33 cellular contexts compared by ENCODE assay signal in the genomic region with DNA sequence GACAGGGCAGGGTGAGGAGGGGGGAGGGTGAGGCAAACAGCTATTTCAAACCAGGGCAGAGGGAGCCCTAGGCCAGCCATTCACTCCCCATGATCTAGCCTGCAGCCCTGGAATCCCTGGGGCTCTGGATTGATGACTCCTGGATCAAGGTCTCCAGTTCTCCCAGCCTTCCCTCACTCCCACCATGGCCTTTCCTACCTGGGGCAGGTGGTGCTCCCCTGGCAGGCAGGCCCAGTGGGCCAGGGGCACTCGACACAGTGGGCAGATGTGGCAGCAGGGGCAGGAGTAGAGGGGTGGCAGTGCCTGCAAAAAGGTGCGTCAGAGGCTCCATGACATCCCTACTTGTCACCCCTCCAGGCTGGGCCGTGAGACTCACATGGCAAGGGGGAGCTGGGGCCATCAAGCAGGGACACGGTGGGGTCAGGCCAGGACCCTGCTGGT. TPM values are rescaled to one million over a fixed set of nuclear protein-coding genes. Genes with fewer than 3 reads are reported as not detected.
"Had no signal": no experiment of that assay in that cellular context is flagged by ENCODE, and none has a peak within 500 bp of the region (broad histone marks: within the 10 kb centered on the region; RNA-seq: fewer than 3 reads in every experiment).

No MANE protein-coding gene starts in this region.

- H3K9me3 ChIP-seq: colonic mucosa, gastrocnemius medialis, lower lobe of right lung, right lobe of liver, thyroid gland had no signal

- FAIRE-seq: bronchial epithelial cell, keratinocyte had no signal

- H3K4me1 ChIP-seq: colonic mucosa, gastrocnemius medialis had no signal

- H3K4me3 ChIP-seq: colonic mucosa, gastrocnemius medialis, hepatocyte, lower lobe of right lung, right lobe of liver, skin epidermis, thyroid gland had no signal

- H3K79me2 ChIP-seq: hepatocyte had no signal

- ATAC-seq: activated CD4-positive, CD25-positive, alpha-beta regulatory T cell treated with anti-CD3 and anti-CD28 coated beads, Interleukin-2, amount 50 U/mL, for 24 hours; activated naive CD4-positive, alpha-beta T cell treated with anti-CD3 and anti-CD28 coated beads, Interleukin-2, amount 50 U/mL, for 72 hours; activated T-cell treated with anti-CD3 and anti-CD28 coated beads, Interleukin-2, amount 50 U/mL, for 4 hours; activated T-helper 17 cell treated with anti-CD3 and anti-CD28 coated beads, Interleukin-2, amount 50 U/mL, for 72 hours; gastrocnemius medialis; lower lobe of right lung; natural killer cell treated with Interleukin-12 subunit alpha and Interleukin-12 subunit beta and Interleukin-15 and Interleukin-18, amount 100 ng/mL, for 72 hours; right lobe of liver; stimulated activated effector memory CD8-positive, alpha-beta T cell treated with anti-CD3 and anti-CD28 coated beads, Interleukin-12 subunit alpha, Interleukin-12 subunit beta, amount 100 ng/mL, for 72 hours had no signal

- H3K4me2 ChIP-seq: hepatocyte had no signal

- DNase-seq: activated CD4-positive, alpha-beta memory T cell treated with anti-CD3 and anti-CD28 coated beads for 36 hours; activated CD4-positive, alpha-beta T cell treated with anti-CD3 and anti-CD28 coated beads, Interleukin-2, amount 10 ng/mL, durations not matched to agents 24 days and 14 days; activated naive CD4-positive, alpha-beta T cell; activated T-cell treated with anti-CD3 and anti-CD28 coated beads, Interleukin-2, amount 50 U/mL, for 4 hours; anterior cingulate cortex; colonic mucosa; effector memory CD4-positive, alpha-beta T cell; erythroblast; gastrocnemius medialis; glutamatergic neuron; lower lobe of right lung; mesenchymal stem cell; stimulated activated CD4-positive, alpha-beta T cell treated with anti-CD3 and anti-CD28 coated beads, Interleukin-12 subunit alpha, Interleukin-12 subunit beta, amount 100 ng/mL, for 4 hours; stimulated activated CD4-positive, alpha-beta T cell treated with anti-CD3 and anti-CD28 coated beads, Interleukin-4, amount 100 ng/mL, for 1 hour; substantia nigra; thyroid gland had no signal

- H3K27ac ChIP-seq: colonic mucosa, gastrocnemius medialis, hepatocyte, lower lobe of right lung, right lobe of liver, skin epidermis, thyroid gland had no signal

- H2AFZ ChIP-seq: hepatocyte had no signal

- H3K27me3 ChIP-seq: colonic mucosa, right lobe of liver, thyroid gland had no signal

- H3K9me3 Mint-ChIP-seq: activated CD4-positive, alpha-beta memory T cell treated with anti-CD3 and anti-CD28 coated beads for 36 hours; activated CD4-positive, alpha-beta T cell treated with anti-CD3 and anti-CD28 coated beads, Interleukin-2, amount 10 ng/mL, durations not matched to agents 24 days and 14 days; activated naive CD4-positive, alpha-beta T cell treated with anti-CD3 and anti-CD28 coated beads, Interleukin-2, amount 50 U/mL, for 72 hours; activated T-cell treated with anti-CD3 and anti-CD28 coated beads, Interleukin-2, amount 50 U/mL, for 4 hours; activated T-helper 17 cell treated with anti-CD3 and anti-CD28 coated beads, Interleukin-2, amount 50 U/mL, for 72 hours; natural killer cell treated with Interleukin-12 subunit alpha and Interleukin-12 subunit beta and Interleukin-15 and Interleukin-18, amount 100 ng/mL, for 72 hours; stimulated activated effector memory CD8-positive, alpha-beta T cell treated with anti-CD3 and anti-CD28 coated beads, Interleukin-12 subunit alpha, Interleukin-12 subunit beta, amount 100 ng/mL, for 72 hours; stimulated activated naive CD8-positive, alpha-beta T cell treated with anti-CD3 and anti-CD28 coated beads, Interleukin-15, Interleukin-2, amounts not matched to agents 100 ng/mL and 50 ng/mL, for 24 hours had no signal

- H3K27me3 Mint-ChIP-seq: progenitor cell of endocrine pancreas had no signal

- H3K36me3 ChIP-seq: colonic mucosa, gastrocnemius medialis, lower lobe of right lung had no signal

- H3K4me3 Mint-ChIP-seq: activated CD4-positive, alpha-beta memory T cell treated with anti-CD3 and anti-CD28 coated beads for 36 hours; activated CD4-positive, alpha-beta T cell treated with anti-CD3 and anti-CD28 coated beads, Interleukin-2, amount 10 ng/mL, durations not matched to agents 24 days and 14 days; activated T-cell treated with anti-CD3 and anti-CD28 coated beads, Interleukin-2, amount 50 U/mL, for 4 hours; activated T-helper 17 cell treated with anti-CD3 and anti-CD28 coated beads, Interleukin-2, amount 50 U/mL, for 72 hours; natural killer cell treated with Interleukin-12 subunit alpha and Interleukin-12 subunit beta and Interleukin-15 and Interleukin-18, amount 100 ng/mL, for 72 hours; stimulated activated effector memory CD8-positive, alpha-beta T cell treated with anti-CD3 and anti-CD28 coated beads, Interleukin-12 subunit alpha, Interleukin-12 subunit beta, amount 100 ng/mL, for 72 hours; stimulated activated naive CD8-positive, alpha-beta T cell treated with anti-CD3 and anti-CD28 coated beads, Interleukin-15, Interleukin-2, amounts not matched to agents 100 ng/mL and 50 ng/mL, for 24 hours had no signal

- H3K36me3 Mint-ChIP-seq: activated CD4-positive, alpha-beta memory T cell treated with anti-CD3 and anti-CD28 coated beads for 36 hours; activated naive CD4-positive, alpha-beta T cell treated with anti-CD3 and anti-CD28 coated beads, Interleukin-2, amount 50 U/mL, for 72 hours; natural killer cell treated with Interleukin-12 subunit alpha and Interleukin-12 subunit beta and Interleukin-15 and Interleukin-18, amount 100 ng/mL, for 72 hours; stimulated activated effector memory CD8-positive, alpha-beta T cell treated with anti-CD3 and anti-CD28 coated beads, Interleukin-12 subunit alpha, Interleukin-12 subunit beta, amount 100 ng/mL, for 72 hours had no signal

- H3K27ac Mint-ChIP-seq: activated CD4-positive, alpha-beta memory T cell treated with anti-CD3 and anti-CD28 coated beads for 36 hours; activated CD4-positive, alpha-beta T cell treated with anti-CD3 and anti-CD28 coated beads, Interleukin-2, amount 10 ng/mL, durations not matched to agents 24 days and 14 days; activated naive CD4-positive, alpha-beta T cell treated with anti-CD3 and anti-CD28 coated beads, Interleukin-2, amount 50 U/mL, for 72 hours; activated T-helper 17 cell treated with anti-CD3 and anti-CD28 coated beads, Interleukin-2, amount 50 U/mL, for 72 hours; natural killer cell treated with Interleukin-12 subunit alpha and Interleukin-12 subunit beta and Interleukin-15 and Interleukin-18, amount 100 ng/mL, for 72 hours; progenitor cell of endocrine pancreas; stimulated activated effector memory CD8-positive, alpha-beta T cell treated with anti-CD3 and anti-CD28 coated beads, Interleukin-12 subunit alpha, Interleukin-12 subunit beta, amount 100 ng/mL, for 72 hours; stimulated activated naive CD8-positive, alpha-beta T cell treated with anti-CD3 and anti-CD28 coated beads, Interleukin-15, Interleukin-2, amounts not matched to agents 100 ng/mL and 50 ng/mL, for 24 hours had no signal

RNA-seq across cellular contexts. Expression of a gene that starts 6.0 kb away (rescaled TPM):
- total RNA-seq: activated CD4-positive, alpha-beta memory T cell treated with anti-CD3 and anti-CD28 coated beads for 36 hours; activated CD4-positive, alpha-beta T cell treated with anti-CD3 and anti-CD28 coated beads, Interleukin-2, amount 10 ng/mL, durations not matched to agents 24 days and 14 days; activated CD8-positive, alpha-beta memory T cell treated with anti-CD3 and anti-CD28 coated beads for 36 hours; activated naive CD4-positive, alpha-beta T cell treated with anti-CD3 and anti-CD28 coated beads, Interleukin-2, amount 50 U/mL, for 72 hours; activated T-helper 17 cell treated with anti-CD3 and anti-CD28 coated beads, Interleukin-2, amount 50 U/mL, for 72 hours; bronchial epithelial cell; dermis microvascular lymphatic vessel endothelial cell; gastrocnemius medialis; mononuclear cell; natural killer cell treated with Interleukin-12 subunit alpha and Interleukin-12 subunit beta and Interleukin-15 and Interleukin-18, amount 100 ng/mL, for 72 hours; T-helper 1 cell treated with Interleukin-12 subunit alpha and Interleukin-12 subunit beta and Interleukin-4 antibody, amounts not matched to agents 30 ng/mL and 1 ng/mL, for 36 hours had no signal

RNA-seq across cellular contexts. Expression of a gene that starts 15.0 kb away (rescaled TPM):
- total RNA-seq: activated CD4-positive, alpha-beta memory T cell treated with anti-CD3 and anti-CD28 coated beads for 36 hours; activated CD4-positive, alpha-beta T cell treated with anti-CD3 and anti-CD28 coated beads, Interleukin-2, amount 10 ng/mL, durations not matched to agents 24 days and 14 days; activated CD8-positive, alpha-beta memory T cell treated with anti-CD3 and anti-CD28 coated beads for 36 hours; activated naive CD4-positive, alpha-beta T cell treated with anti-CD3 and anti-CD28 coated beads, Interleukin-2, amount 50 U/mL, for 72 hours; activated T-helper 17 cell treated with anti-CD3 and anti-CD28 coated beads, Interleukin-2, amount 50 U/mL, for 72 hours; bronchial epithelial cell; dermis microvascular lymphatic vessel endothelial cell; mononuclear cell; natural killer cell treated with Interleukin-12 subunit alpha and Interleukin-12 subunit beta and Interleukin-15 and Interleukin-18, amount 100 ng/mL, for 72 hours; osteocyte; T-helper 1 cell treated with Interleukin-12 subunit alpha and Interleukin-12 subunit beta and Interleukin-4 antibody, amounts not matched to agents 30 ng/mL and 1 ng/mL, for 36 hours had no signal
- polyA plus RNA-seq: keratinocyte had no signal
